In genomic region chr11:34357646-34358257, GRCh38 we compare ENCODE assay signal across 1 cellular context.
TF ChIP-seq lines count a peak whose summit lies in the region.

Gene ABTB2, minus strand, starts transcription at chr11:34358010.

TF ChIP-seq in HepG2, 621 proteins besides CTCF, POLR2A, EP300 and RAD21 (continued from another document and continues in another):
- TF ChIP-seq, protein P1, sequence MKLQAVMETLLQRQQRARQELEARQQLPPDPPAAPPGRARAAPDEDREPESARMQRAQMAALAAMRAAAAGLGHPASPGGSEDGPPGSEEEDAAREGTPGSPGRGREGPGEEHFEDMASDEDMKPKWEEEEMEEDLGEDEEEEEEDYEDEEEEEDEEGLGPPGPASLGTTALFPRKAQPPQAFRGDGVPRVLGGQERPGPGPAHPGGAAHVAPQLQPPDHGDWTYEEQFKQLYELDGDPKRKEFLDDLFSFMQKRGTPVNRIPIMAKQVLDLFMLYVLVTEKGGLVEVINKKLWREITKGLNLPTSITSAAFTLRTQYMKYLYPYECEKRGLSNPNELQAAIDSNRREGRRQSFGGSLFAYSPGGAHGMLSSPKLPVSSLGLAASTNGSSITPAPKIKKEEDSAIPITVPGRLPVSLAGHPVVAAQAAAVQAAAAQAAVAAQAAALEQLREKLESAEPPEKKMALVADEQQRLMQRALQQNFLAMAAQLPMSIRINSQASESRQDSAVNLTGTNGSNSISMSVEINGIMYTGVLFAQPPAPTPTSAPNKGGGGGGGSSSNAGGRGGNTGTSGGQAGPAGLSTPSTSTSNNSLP (IDR thresholded peaks at IDR 0.05; ENCODE audit: low read depth, low read length), result no peak
- no peak for TF ChIP-seq ZNF460 (CRISPR knock-in tag; IDR thresholded peaks at IDR 0.05; ENCODE audit: borderline replicate concordance)
- TF ChIP-seq WIZ (CRISPR knock-in tag; IDR thresholded peaks at IDR 0.05), result no peak
- peak; percentile 38; the same call in 1 of the 2 replicates for TF ChIP-seq ZNF670 (CRISPR knock-in tag; IDR thresholded peaks at IDR 0.05; ENCODE audit: borderline replicate concordance)
- no peak for TF ChIP-seq FOXP1 (IDR thresholded peaks at IDR 0.05)
- TF ChIP-seq FOXP1 (CRISPR knock-in tag; IDR thresholded peaks at IDR 0.05), result no peak
- peak; percentile 73; the same call in 1 of the 2 replicates for TF ChIP-seq UBTF (CRISPR knock-in tag; IDR thresholded peaks at IDR 0.05)
- TF ChIP-seq, protein P2, sequence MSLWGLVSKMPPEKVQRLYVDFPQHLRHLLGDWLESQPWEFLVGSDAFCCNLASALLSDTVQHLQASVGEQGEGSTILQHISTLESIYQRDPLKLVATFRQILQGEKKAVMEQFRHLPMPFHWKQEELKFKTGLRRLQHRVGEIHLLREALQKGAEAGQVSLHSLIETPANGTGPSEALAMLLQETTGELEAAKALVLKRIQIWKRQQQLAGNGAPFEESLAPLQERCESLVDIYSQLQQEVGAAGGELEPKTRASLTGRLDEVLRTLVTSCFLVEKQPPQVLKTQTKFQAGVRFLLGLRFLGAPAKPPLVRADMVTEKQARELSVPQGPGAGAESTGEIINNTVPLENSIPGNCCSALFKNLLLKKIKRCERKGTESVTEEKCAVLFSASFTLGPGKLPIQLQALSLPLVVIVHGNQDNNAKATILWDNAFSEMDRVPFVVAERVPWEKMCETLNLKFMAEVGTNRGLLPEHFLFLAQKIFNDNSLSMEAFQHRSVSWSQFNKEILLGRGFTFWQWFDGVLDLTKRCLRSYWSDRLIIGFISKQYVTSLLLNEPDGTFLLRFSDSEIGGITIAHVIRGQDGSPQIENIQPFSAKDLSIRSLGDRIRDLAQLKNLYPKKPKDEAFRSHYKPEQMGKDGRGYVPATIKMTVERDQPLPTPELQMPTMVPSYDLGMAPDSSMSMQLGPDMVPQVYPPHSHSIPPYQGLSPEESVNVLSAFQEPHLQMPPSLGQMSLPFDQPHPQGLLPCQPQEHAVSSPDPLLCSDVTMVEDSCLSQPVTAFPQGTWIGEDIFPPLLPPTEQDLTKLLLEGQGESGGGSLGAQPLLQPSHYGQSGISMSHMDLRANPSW (CRISPR knock-in tag; IDR thresholded peaks at IDR 0.05; ENCODE audit: borderline replicate concordance), result no peak
- TF ChIP-seq MED1 (CRISPR knock-in tag; IDR thresholded peaks at IDR 0.05), result no peak
- TF ChIP-seq RFXANK (CRISPR knock-in tag; IDR thresholded peaks at IDR 0.05), result no peak
- no peak for TF ChIP-seq ZNF510 (CRISPR knock-in tag; IDR thresholded peaks at IDR 0.05; ENCODE audit: low read depth)
- no peak for TF ChIP-seq ZNF431 (CRISPR knock-in tag; IDR thresholded peaks at IDR 0.05; ENCODE audit: borderline replicate concordance, low read depth)
- no peak for TF ChIP-seq ZNF484 (CRISPR knock-in tag; IDR thresholded peaks at IDR 0.05; ENCODE audit: borderline replicate concordance, low read depth)
- no peak for TF ChIP-seq PHF20 (CRISPR knock-in tag; IDR thresholded peaks at IDR 0.05)
- no peak; the same call in 1 of the 2 replicates for TF ChIP-seq ZNF333 (CRISPR knock-in tag; IDR thresholded peaks at IDR 0.05; ENCODE audit: borderline replicate concordance)
- no peak for TF ChIP-seq HNRNPUL1 (IDR thresholded peaks at IDR 0.05; ENCODE audit: low read depth, low read length)
- no peak for TF ChIP-seq ZNF17 (CRISPR knock-in tag; IDR thresholded peaks at IDR 0.05)
- TF ChIP-seq ZKSCAN5 (CRISPR knock-in tag; IDR thresholded peaks at IDR 0.05), result no peak
- TF ChIP-seq ZNF576 (CRISPR knock-in tag; IDR thresholded peaks at IDR 0.05), result 0 out of 2 replicates have a peak, but pooled peaks have one; percentile 58
- TF ChIP-seq, protein P3, sequence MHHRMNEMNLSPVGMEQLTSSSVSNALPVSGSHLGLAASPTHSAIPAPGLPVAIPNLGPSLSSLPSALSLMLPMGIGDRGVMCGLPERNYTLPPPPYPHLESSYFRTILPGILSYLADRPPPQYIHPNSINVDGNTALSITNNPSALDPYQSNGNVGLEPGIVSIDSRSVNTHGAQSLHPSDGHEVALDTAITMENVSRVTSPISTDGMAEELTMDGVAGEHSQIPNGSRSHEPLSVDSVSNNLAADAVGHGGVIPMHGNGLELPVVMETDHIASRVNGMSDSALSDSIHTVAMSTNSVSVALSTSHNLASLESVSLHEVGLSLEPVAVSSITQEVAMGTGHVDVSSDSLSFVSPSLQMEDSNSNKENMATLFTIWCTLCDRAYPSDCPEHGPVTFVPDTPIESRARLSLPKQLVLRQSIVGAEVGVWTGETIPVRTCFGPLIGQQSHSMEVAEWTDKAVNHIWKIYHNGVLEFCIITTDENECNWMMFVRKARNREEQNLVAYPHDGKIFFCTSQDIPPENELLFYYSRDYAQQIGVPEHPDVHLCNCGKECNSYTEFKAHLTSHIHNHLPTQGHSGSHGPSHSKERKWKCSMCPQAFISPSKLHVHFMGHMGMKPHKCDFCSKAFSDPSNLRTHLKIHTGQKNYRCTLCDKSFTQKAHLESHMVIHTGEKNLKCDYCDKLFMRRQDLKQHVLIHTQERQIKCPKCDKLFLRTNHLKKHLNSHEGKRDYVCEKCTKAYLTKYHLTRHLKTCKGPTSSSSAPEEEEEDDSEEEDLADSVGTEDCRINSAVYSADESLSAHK (CRISPR knock-in tag; IDR thresholded peaks at IDR 0.05; ENCODE audit: borderline replicate concordance), result no peak
- TF ChIP-seq ZUFSP (CRISPR knock-in tag; IDR thresholded peaks at IDR 0.05; ENCODE audit: borderline replicate concordance), result no peak
- TF ChIP-seq ZNF496 (CRISPR knock-in tag; IDR thresholded peaks at IDR 0.05; ENCODE audit: insufficient replicate concordance), result no peak
- no peak for TF ChIP-seq ZNF224 (CRISPR knock-in tag; IDR thresholded peaks at IDR 0.05)
- no peak for TF ChIP-seq NFKBIZ (CRISPR knock-in tag; IDR thresholded peaks at IDR 0.05)
- TF ChIP-seq, protein P4, sequence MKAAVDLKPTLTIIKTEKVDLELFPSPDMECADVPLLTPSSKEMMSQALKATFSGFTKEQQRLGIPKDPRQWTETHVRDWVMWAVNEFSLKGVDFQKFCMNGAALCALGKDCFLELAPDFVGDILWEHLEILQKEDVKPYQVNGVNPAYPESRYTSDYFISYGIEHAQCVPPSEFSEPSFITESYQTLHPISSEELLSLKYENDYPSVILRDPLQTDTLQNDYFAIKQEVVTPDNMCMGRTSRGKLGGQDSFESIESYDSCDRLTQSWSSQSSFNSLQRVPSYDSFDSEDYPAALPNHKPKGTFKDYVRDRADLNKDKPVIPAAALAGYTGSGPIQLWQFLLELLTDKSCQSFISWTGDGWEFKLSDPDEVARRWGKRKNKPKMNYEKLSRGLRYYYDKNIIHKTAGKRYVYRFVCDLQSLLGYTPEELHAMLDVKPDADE (CRISPR knock-in tag; IDR thresholded peaks at IDR 0.05), result no peak
- no peak for TF ChIP-seq SRY (CRISPR knock-in tag; IDR thresholded peaks at IDR 0.05)
- TF ChIP-seq, protein P5, sequence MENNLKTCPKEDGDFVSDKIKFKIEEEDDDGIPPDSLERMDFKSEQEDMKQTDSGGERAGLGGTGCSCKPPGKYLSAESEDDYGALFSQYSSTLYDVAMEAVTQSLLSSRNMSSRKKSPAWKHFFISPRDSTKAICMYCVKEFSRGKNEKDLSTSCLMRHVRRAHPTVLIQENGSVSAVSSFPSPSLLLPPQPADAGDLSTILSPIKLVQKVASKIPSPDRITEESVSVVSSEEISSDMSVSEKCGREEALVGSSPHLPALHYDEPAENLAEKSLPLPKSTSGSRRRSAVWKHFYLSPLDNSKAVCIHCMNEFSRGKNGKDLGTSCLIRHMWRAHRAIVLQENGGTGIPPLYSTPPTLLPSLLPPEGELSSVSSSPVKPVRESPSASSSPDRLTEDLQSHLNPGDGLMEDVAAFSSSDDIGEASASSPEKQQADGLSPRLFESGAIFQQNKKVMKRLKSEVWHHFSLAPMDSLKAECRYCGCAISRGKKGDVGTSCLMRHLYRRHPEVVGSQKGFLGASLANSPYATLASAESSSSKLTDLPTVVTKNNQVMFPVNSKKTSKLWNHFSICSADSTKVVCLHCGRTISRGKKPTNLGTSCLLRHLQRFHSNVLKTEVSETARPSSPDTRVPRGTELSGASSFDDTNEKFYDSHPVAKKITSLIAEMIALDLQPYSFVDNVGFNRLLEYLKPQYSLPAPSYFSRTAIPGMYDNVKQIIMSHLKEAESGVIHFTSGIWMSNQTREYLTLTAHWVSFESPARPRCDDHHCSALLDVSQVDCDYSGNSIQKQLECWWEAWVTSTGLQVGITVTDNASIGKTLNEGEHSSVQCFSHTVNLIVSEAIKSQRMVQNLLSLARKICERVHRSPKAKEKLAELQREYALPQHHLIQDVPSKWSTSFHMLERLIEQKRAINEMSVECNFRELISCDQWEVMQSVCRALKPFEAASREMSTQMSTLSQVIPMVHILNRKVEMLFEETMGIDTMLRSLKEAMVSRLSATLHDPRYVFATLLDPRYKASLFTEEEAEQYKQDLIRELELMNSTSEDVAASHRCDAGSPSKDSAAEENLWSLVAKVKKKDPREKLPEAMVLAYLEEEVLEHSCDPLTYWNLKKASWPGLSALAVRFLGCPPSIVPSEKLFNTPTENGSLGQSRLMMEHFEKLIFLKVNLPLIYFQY (CRISPR knock-in tag; IDR thresholded peaks at IDR 0.05; ENCODE audit: borderline replicate concordance), result no peak
- TF ChIP-seq ZBTB49 (CRISPR knock-in tag; IDR thresholded peaks at IDR 0.05; ENCODE audit: borderline replicate concordance), result no peak
- no peak; the same call in 1 of the 2 replicates for TF ChIP-seq ZFP36L1 (CRISPR knock-in tag; IDR thresholded peaks at IDR 0.05)
- TF ChIP-seq ZNF557 (CRISPR knock-in tag; IDR thresholded peaks at IDR 0.05), result no peak
- peak; percentile 97 for TF ChIP-seq DRAP1 (CRISPR knock-in tag; IDR thresholded peaks at IDR 0.05)
- TF ChIP-seq SMAD3 (CRISPR knock-in tag; IDR thresholded peaks at IDR 0.05), result no peak
- peak; percentile 95 for TF ChIP-seq TAF1 (CRISPR knock-in tag; IDR thresholded peaks at IDR 0.05)
- no peak for TF ChIP-seq ZNF235 (CRISPR knock-in tag; IDR thresholded peaks at IDR 0.05; ENCODE audit: borderline replicate concordance)
